In the genomic region with DNA sequence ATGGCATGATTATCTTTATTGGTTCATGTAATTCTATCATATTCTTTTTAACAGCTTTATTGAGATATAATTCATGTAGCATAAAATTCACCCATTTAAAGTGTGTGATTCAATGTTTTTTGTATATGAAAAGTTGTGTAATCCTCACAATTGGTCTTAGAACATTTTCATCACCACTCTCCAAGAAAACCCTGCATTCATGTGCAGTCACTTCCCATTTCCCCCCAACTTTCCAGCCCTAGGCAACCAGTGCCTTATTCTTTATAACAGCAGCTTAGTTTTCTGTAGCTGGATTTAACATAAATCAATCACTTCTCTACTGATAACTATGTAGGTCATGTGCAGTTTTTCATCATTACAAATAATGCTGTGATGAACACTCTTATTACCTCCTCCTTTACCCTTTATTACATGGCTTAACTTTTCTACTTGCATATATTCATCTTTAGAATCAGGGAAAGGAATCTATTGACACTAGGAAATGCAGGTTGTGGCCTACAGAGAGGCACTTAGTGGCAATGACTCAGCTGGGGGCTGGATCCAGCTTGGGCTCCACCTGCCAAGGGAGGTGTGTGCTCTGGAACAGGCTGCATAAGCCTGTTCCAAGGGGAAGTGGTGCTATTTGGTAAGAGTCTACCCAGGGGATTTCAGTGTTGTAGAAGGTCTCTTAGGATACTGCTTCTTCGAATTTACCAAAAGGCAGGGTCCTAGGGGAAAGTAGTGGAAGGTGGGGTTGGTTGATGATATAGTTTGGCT, we compare ENCODE assay signal across 16 cellular contexts.
A peak's percentile ranks its signal among the peaks of the same experiment; 100 is the strongest.
DNase-seq lines count a peak whose midpoint lies in the region; ATAC-seq lines count a peak whose summit lies in the region.
"Had no signal": no experiment of that assay in that cellular context is flagged by ENCODE, and none has a peak within 500 bp of the region (broad histone marks: within the 10 kb centered on the region; RNA-seq: fewer than 3 reads in every experiment).

No MANE protein-coding gene starts in this region.

- H3K27me3 ChIP-seq in mesendoderm (ENCODE audit: insufficient read depth, low read length, poor library complexity), result no peaks in the 10 kb centered on the region

- H3K4me2 ChIP-seq in mesendoderm (ENCODE audit: low read length), result no peak overlapping the region
- H3K4me2 ChIP-seq: SK-N-SH had no signal

- peaks cover 1% of the 10 kb centered on the region for H3K27me3 Mint-ChIP-seq in activated T-cell treated with anti-CD3 and anti-CD28 coated beads, Interleukin-2, amount 50 U/mL, for 4 hours (ENCODE audit: low read depth)
- H3K27me3 Mint-ChIP-seq: CD4-positive, CD25-positive, alpha-beta regulatory T cell had no signal

- peak; percentile 11 for DNase-seq in EL
- DNase-seq in NCI-H69 (lab: John Stamatoyannopoulos, UW), result peak; percentile 58
- DNase-seq in mesendoderm, result peak; percentile 32
- DNase-seq in activated T-cell treated with anti-CD3 and anti-CD28 coated beads, Interleukin-2, amount 50 U/mL, for 4 hours, result no peak
- DNase-seq: CD4-positive, CD25-positive, alpha-beta regulatory T cell; head of caudate nucleus; NCI-H1694; nucleus accumbens; SK-N-SH had no signal

- H3K27ac ChIP-seq in mesendoderm (ENCODE audit: low read depth, low read length), result no peak overlapping the region
- H3K27ac ChIP-seq: VCaP had no signal

- no peak overlapping the region for H2BK15ac ChIP-seq in mesendoderm (replicated peaks; ENCODE audit: low read depth)

- H2AK5ac ChIP-seq in mesendoderm (ENCODE audit: low read length), result no peak overlapping the region

- H3K23ac ChIP-seq in mesendoderm (ENCODE audit: low read length), result no peak overlapping the region

- H3K4me1 ChIP-seq in mesendoderm (ENCODE audit: control insufficient read depth, low read depth, low read length), result no peaks in the 10 kb centered on the region

- H3K36me3 Mint-ChIP-seq in activated T-cell treated with anti-CD3 and anti-CD28 coated beads, Interleukin-2, amount 50 U/mL, for 4 hours (ENCODE audit: insufficient read depth), result no peaks in the 10 kb centered on the region
- H3K36me3 Mint-ChIP-seq: CD4-positive, CD25-positive, alpha-beta regulatory T cell; IgD-negative memory B cell; memory B cell had no signal

- WGBS in mesendoderm (ENCODE audit: extremely low coverage, insufficient coverage, low lambda C conversion rate), result no CpG with 5 or more reads among the region's 1 CpG

- no peaks in the 10 kb centered on the region for H3K36me3 ChIP-seq in mesendoderm (ENCODE audit: control insufficient read depth, insufficient read depth, low read length)

- no peak overlapping the region for H4K5ac ChIP-seq in mesendoderm (ENCODE audit: low read length)

- ATAC-seq in esophagus mucosa (peak; percentile 94), GM19023 (IDR thresholded peaks at IDR 0.05; ENCODE audit: unreplicated experiment) (no peak), GM21423 (IDR thresholded peaks at IDR 0.05; ENCODE audit: unreplicated experiment) (no peak), GM18909 (IDR thresholded peaks at IDR 0.05; ENCODE audit: poor library complexity, unreplicated experiment) (no peak)
- ATAC-seq in activated T-cell treated with anti-CD3 and anti-CD28 coated beads, Interleukin-2, amount 50 U/mL, for 4 hours, result no peak

- no peak overlapping the region for H3K56ac ChIP-seq in mesendoderm (ENCODE audit: low read length)

- no peaks in the 10 kb centered on the region for H3K79me1 ChIP-seq in mesendoderm (ENCODE audit: low read length)

- H3K79me2 ChIP-seq in mesendoderm (ENCODE audit: control insufficient read depth, insufficient read depth, low read length), result no peaks in the 10 kb centered on the region

- H3K9me3 Mint-ChIP-seq in activated T-cell treated with anti-CD3 and anti-CD28 coated beads, Interleukin-2, amount 50 U/mL, for 4 hours, result no peaks in the 10 kb centered on the region

- no peak overlapping the region for H2BK120ac ChIP-seq in mesendoderm (ENCODE audit: low read depth, low read length)

- H4K8ac ChIP-seq in mesendoderm (ENCODE audit: low read depth, low read length), result no peak overlapping the region

- no peak overlapping the region for H3K4ac ChIP-seq in mesendoderm (ENCODE audit: low read depth, low read length)

- H2BK5ac ChIP-seq in mesendoderm (ENCODE audit: low read length), result no peak overlapping the region

- no peak overlapping the region for H3K4me3 ChIP-seq in mesendoderm (ENCODE audit: low read length)

- no peak overlapping the region for H3K9ac ChIP-seq in mesendoderm (ENCODE audit: low read length)
- H3K9ac ChIP-seq: SK-N-SH had no signal

- H3K18ac ChIP-seq in mesendoderm (ENCODE audit: low read length), result no peak overlapping the region

- H3K4me3 Mint-ChIP-seq in activated T-cell treated with anti-CD3 and anti-CD28 coated beads, Interleukin-2, amount 50 U/mL, for 4 hours, result no peak overlapping the region
- H3K4me3 Mint-ChIP-seq: CD4-positive, CD25-positive, alpha-beta regulatory T cell; IgD-negative memory B cell; memory B cell had no signal

- no peaks in the 10 kb centered on the region for H3K4me1 Mint-ChIP-seq in activated T-cell treated with anti-CD3 and anti-CD28 coated beads, Interleukin-2, amount 50 U/mL, for 4 hours (ENCODE audit: low read depth)
- H3K4me1 Mint-ChIP-seq: CD4-positive, CD25-positive, alpha-beta regulatory T cell; IgD-negative memory B cell; memory B cell had no signal
